In genomic region chr6:5763871-5764270, GRCh38 we compare ENCODE assay signal across 9 cellular contexts.
A peak's percentile ranks its signal among the peaks of the same experiment; 100 is the strongest.
DNase-seq lines count a peak whose midpoint lies in the region; ATAC-seq and TF ChIP-seq lines count a peak whose summit lies in the region.
"Had no signal": no experiment of that assay in that cellular context is flagged by ENCODE, and none has a peak within 500 bp of the region (broad histone marks: within the 10 kb centered on the region; RNA-seq: fewer than 3 reads in every experiment).

No MANE protein-coding gene starts in this region.

- H3F3A ChIP-seq in OCI-LY1 (ENCODE audit: insufficient read depth, low read length) = no peaks in the 10 kb centered on the region

- no peaks in the 10 kb centered on the region for H3K9me2 ChIP-seq in OCI-LY1 (ENCODE audit: low read depth, low read length)

- peaks cover 29% of the 10 kb centered on the region for H3K4me1 ChIP-seq in OCI-LY1 (ENCODE audit: insufficient read depth, low read length, severe bottlenecking)

- H3K4me3 ChIP-seq in OCI-LY1 (ENCODE audit: low read depth, low read length, poor library complexity, severe bottlenecking) = no peak overlapping the region
- H3K4me3 ChIP-seq: smooth muscle cell had no signal

- TF ChIP-seq CTCF in OCI-LY1 (IDR thresholded peaks at IDR 0.05; ENCODE audit: low read length) = peak; percentile 33; the same call in 1 of the 2 replicates

- DNase-seq in Ammon's horn (ENCODE audit: low spot score) = peak; percentile 45
- DNase-seq in kidney tubule cell (ENCODE audit: low spot score) = peak; percentile 57
- DNase-seq in HT-29 (ENCODE audit: low spot score) = no peak
- no peak for DNase-seq in pons (ENCODE audit: low spot score)
- DNase-seq in NCI-H146 (lab: John Stamatoyannopoulos, UW) = no peak

- no peaks in the 10 kb centered on the region for H4K20me1 ChIP-seq in OCI-LY1 (ENCODE audit: insufficient read depth, low read length)

- no peak overlapping the region for H3K9ac ChIP-seq in OCI-LY1 (ENCODE audit: low read length)

- no peak overlapping the region for H3K27ac ChIP-seq in OCI-LY1 (ENCODE audit: low read depth, low read length, poor library complexity, severe bottlenecking)

- H3K27me3 ChIP-seq in OCI-LY1 (ENCODE audit: insufficient read depth, low read length) = no peaks in the 10 kb centered on the region

- no peaks in the 10 kb centered on the region for H3K79me2 ChIP-seq in OCI-LY1 (ENCODE audit: insufficient read depth, low read length)

- peak overlapping the region; percentile 30; the same call in 1 of the 2 replicates for H3K4me2 ChIP-seq in OCI-LY1 (ENCODE audit: low read length)
- H3K4me2 ChIP-seq: smooth muscle cell had no signal

- peak; percentile 62 for ATAC-seq in GM21447 (IDR thresholded peaks at IDR 0.05; ENCODE audit: unreplicated experiment)
- ATAC-seq in HG03135 (IDR thresholded peaks at IDR 0.05; ENCODE audit: unreplicated experiment) = no peak

- H3K36me3 ChIP-seq in OCI-LY1 (ENCODE audit: insufficient read depth, low read length) = no peaks in the 10 kb centered on the region

- H2AFZ ChIP-seq in OCI-LY1 (ENCODE audit: low read length) = no peak overlapping the region

- no peaks in the 10 kb centered on the region; the same call in 1 of the 2 replicates for H3K9me3 ChIP-seq in OCI-LY1 (ENCODE audit: low read length)

Comparison
In these comparisons a context has a peak if more than half of its experiments do, and no peak if none do; other contexts are left out.
1. DNase-seq: peak in Ammon's horn (single experiment) and kidney tubule cell (single experiment); none in HT-29 (single experiment), pons (single experiment) and NCI-H146 (single experiment).